Comparison of ENCODE assay signal across 34 cellular contexts in the genomic region with DNA sequence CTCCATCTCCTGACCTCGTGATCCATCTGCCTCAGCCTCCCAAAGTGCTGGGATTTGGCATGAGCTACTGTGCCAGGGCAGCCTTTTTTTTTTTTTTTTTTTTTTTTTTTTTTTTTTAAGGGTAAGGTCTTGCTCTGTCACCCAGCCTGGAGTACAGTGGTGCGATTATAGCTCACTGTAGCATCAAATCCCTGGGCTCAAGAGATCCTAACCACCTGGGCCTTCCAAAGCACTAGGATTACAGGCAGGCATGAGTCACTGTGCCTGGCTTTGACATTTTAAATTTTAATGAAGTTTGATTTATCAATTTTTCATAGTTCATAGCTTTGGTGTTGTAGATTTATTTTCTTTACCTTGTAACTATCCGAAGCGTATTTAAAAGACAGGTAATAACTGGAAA.
"Had no signal": no experiment of that assay in that cellular context is flagged by ENCODE, and none has a peak within 500 bp of the region (broad histone marks: within the 10 kb centered on the region; RNA-seq: fewer than 3 reads in every experiment).

No MANE protein-coding gene starts in this region.

- H3K27ac ChIP-seq: KMS-11 had no signal

- H3K9ac ChIP-seq: KMS-11 had no signal

- H3K36me3 ChIP-seq: MG63 had no signal

- H3K27me3 ChIP-seq: MG63 had no signal

- DNase-seq: Kasumi-1, KG1, MG63, MM.1S, MV-4-11, NCI-H1048, NCI-H1092, NCI-H1092 treated with DMSO at 0.1 percent for 48 hours, NCI-H1105, NCI-H1105 treated with DMSO at 0.1 percent for 48 hours, NCI-H1417, NCI-H1417 treated with DMSO at 0.1 percent for 48 hours, NCI-H1436, NCI-H1436 treated with DMSO at 0.1 percent for 48 hours, NCI-H146, NCI-H1694, NCI-H1694 treated with DMSO at 0.1 percent for 48 hours, NCI-H187, NCI-H187 treated with DMSO at 0.1 percent for 48 hours, NCI-H1930, NCI-H2029, NCI-H2029 treated with DMSO at 0.1 percent for 48 hours, NCI-H2081, NCI-H2081 treated with DMSO at 0.1 percent for 48 hours, NCI-H2107, NCI-H2171, NCI-H2171 treated with DMSO at 0.1 percent for 48 hours, NCI-H2227 treated with DMSO at 0.1 percent for 48 hours, NCI-H226, NCI-H345, NCI-H446, NCI-H446 treated with DMSO at 0.1 percent for 48 hours, NCI-H510A had no signal

- H3K9me3 ChIP-seq: MG63 had no signal

- H3K4me3 ChIP-seq: MG63 had no signal

- H3K4me2 ChIP-seq: KMS-11 had no signal
